ENCODE assay signal across 16 cellular contexts in genomic region chr7:92325173-92325572, GRCh38.
DNase-seq lines count a peak whose midpoint lies in the region; FAIRE-seq and TF ChIP-seq lines count a peak whose summit lies in the region.
"Had no signal": no experiment of that assay in that cellular context is flagged by ENCODE, and none has a peak within 500 bp of the region (broad histone marks: within the 10 kb centered on the region; RNA-seq: fewer than 3 reads in every experiment).

No MANE protein-coding gene starts in this region.

- H3K36me3 Mint-ChIP-seq in immature natural killer cell = peaks cover 12 to 14% (median 12%) of the 10 kb centered on the region in 3 donors
- peaks cover 3% of the 10 kb centered on the region for H3K36me3 Mint-ChIP-seq in endothelial cell (ENCODE audit: low read depth, unreplicated experiment)

- no peak for TF ChIP-seq POLR2A in H54 (IDR thresholded peaks at IDR 0.05; ENCODE audit: low read depth, low read length)

- H3K27ac ChIP-seq in BLaER1 treated with 17β-estradiol and CSF1 and Interleukin-3, amounts not matched to agents 10 nM and 100 nM = peak overlapping the region in 4 of 11 experiments; percentile 32 to 53 (median 40); a peak in 5 of 22 replicates
- H3K27ac ChIP-seq: BLaER1, GM23248, KMS-11, RWPE1 had no signal

- TF ChIP-seq CTCF in endothelial cell (IDR thresholded peaks at IDR 0.05; ENCODE audit: unreplicated experiment) = no peak

- H3K27ac Mint-ChIP-seq in immature natural killer cell (peak overlapping the region in 5 of 6 donors; percentile 56 to 88 (median 83)), endothelial cell (ENCODE audit: unreplicated experiment) (no peak overlapping the region)
- H3K27ac Mint-ChIP-seq: CD8-positive, alpha-beta T cell had no signal

- peaks cover 0 to 2% (median 0%) of the 10 kb centered on the region in 3 donors for H3K27me3 Mint-ChIP-seq in immature natural killer cell (ENCODE audit: low read depth in 3 of 3)
- no peaks in the 10 kb centered on the region for H3K27me3 Mint-ChIP-seq in endothelial cell (ENCODE audit: unreplicated experiment)

- no peaks in the 10 kb centered on the region for H3K9me3 ChIP-seq in BLaER1 treated with 17β-estradiol and CSF1 and Interleukin-3, amounts not matched to agents 10 nM and 100 nM (replicated peaks in 1 of 11)
- H3K9me3 ChIP-seq: BLaER1, HAP-1 had no signal

- DNase-seq in H54 (ENCODE audit: insufficient read length, low spot score) (no peak), SK-MEL-5 (ENCODE audit: low read depth, low spot score) (peak; percentile 17), immature natural killer cell (no peak), endothelial cell (ENCODE audit: low spot score) (no peak), NCI-H2029 (lab: John Stamatoyannopoulos, UW) (no peak), UCSD-AML1 (lab: John Stamatoyannopoulos, UW; ENCODE audit: unreplicated experiment) (no peak)
- DNase-seq: CD8-positive, alpha-beta T cell; NCI-H1417; NCI-H187 had no signal

- peak overlapping the region in 1 of 11 experiments; percentile 30; a peak in 1 of 22 replicates for H3K9ac ChIP-seq in BLaER1 treated with 17β-estradiol and CSF1 and Interleukin-3, amounts not matched to agents 10 nM and 100 nM
- H3K9ac ChIP-seq: BLaER1, GM23248, KMS-11 had no signal

- H3K36me3 ChIP-seq in BLaER1 treated with 17β-estradiol and CSF1 and Interleukin-3, amounts not matched to agents 10 nM and 100 nM = peaks cover 15 to 53% (median 31%) of the 10 kb centered on the region in 11 experiments; a peak in 21 of 22 replicates
- H3K36me3 ChIP-seq: HAP-1 had no signal

- no peaks in the 10 kb centered on the region for H3K27me3 ChIP-seq in BLaER1 treated with 17β-estradiol and CSF1 and Interleukin-3, amounts not matched to agents 10 nM and 100 nM
- H3K27me3 ChIP-seq: BLaER1 had no signal

- peaks cover 4 to 17% (median 12%) of the 10 kb centered on the region in 10 experiments; a peak in 15 of 20 replicates for H3K4me1 ChIP-seq in BLaER1 treated with 17β-estradiol and CSF1 and Interleukin-3, amounts not matched to agents 10 nM and 100 nM
- H3K4me1 ChIP-seq: HAP-1 had no signal

- H3K4me1 Mint-ChIP-seq in immature natural killer cell (peaks cover 23 to 25% of the 10 kb centered on the region in 2 donors), endothelial cell (ENCODE audit: unreplicated experiment) (no peaks in the 10 kb centered on the region)

- H3K4me3 Mint-ChIP-seq in immature natural killer cell (peak overlapping the region in 1 of 5 donors; percentile 75), endothelial cell (ENCODE audit: unreplicated experiment) (no peak overlapping the region)
- H3K4me3 Mint-ChIP-seq: CD8-positive, alpha-beta T cell had no signal

- H3K4me2 ChIP-seq in BLaER1 treated with 17β-estradiol and CSF1 and Interleukin-3, amounts not matched to agents 10 nM and 100 nM = peak overlapping the region in 7 of 11 experiments; percentile 14 to 51 (median 42); a peak in 9 of 22 replicates
- H3K4me2 ChIP-seq: KMS-11 had no signal

- in situ Hi-C loops in SK-MEL-5 (cut with HindIII; ENCODE audit: low pct_unique_long_range_greater_than_20kb, low sequenced_read_pairs) = no loop called here

- H3K4me3 ChIP-seq in BLaER1 treated with 17β-estradiol and CSF1 and Interleukin-3, amounts not matched to agents 10 nM and 100 nM = no peak overlapping the region
- H3K4me3 ChIP-seq: BLaER1, GM23248, HAP-1 had no signal

- H4K20me1 ChIP-seq in BLaER1 treated with 17β-estradiol and CSF1 and Interleukin-3, amounts not matched to agents 10 nM and 100 nM = no peaks in the 10 kb centered on the region
- H4K20me1 ChIP-seq: BLaER1 had no signal

- H3K9me3 Mint-ChIP-seq in immature natural killer cell (no peaks in the 10 kb centered on the region), endothelial cell (ENCODE audit: unreplicated experiment) (no peaks in the 10 kb centered on the region)
- H3K9me3 Mint-ChIP-seq: CD8-positive, alpha-beta T cell had no signal

- FAIRE-seq in H54 (lab: Jason Lieb, UNC) = peak; percentile 30
- FAIRE-seq: GM12892 had no signal
